Comparison of ENCODE assay signal across 28 cellular contexts in the genomic region with DNA sequence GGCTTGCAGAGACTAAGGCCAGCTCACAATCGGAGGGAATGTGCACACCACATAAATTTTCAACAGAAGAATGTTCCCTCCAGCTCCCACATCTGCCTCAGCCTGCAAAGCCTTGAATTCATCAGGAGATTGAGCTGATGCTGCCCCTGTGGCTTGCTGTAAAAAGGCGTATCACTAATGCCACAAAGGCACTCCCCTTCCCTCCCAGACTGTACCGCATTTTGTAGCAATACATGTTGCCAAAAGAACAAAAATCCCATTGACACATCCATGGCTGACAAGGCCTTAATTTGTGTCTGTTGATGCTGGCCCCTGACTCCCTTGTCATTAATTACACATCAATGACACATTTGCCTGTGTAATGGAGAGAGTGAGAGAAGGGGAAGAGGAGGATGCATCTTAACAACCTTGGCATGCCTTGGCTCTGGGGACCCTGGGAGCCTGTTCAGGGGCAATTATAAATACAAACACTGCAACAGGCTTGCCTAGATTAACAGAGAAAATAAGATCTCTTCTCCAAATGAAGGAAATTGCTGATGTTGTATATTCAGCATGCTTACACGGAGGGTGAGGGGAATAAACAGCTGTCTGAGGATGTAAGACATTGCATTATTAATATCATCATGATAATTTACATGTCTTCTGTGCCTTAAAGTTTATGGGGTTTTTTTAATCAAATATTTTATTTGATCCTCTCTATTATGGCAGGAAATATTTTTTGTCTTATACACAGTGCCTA.
"Had no signal": no experiment of that assay in that cellular context is flagged by ENCODE, and none has a peak within 500 bp of the region (broad histone marks: within the 10 kb centered on the region; RNA-seq: fewer than 3 reads in every experiment).

No MANE protein-coding gene starts in this region.

- H3K27ac ChIP-seq: adrenal gland, cardiac muscle cell, coronary artery, left lung, lower lobe of right lung, pancreas, prostate gland, spleen, suprapubic skin, tibial nerve had no signal

- H3K27ac Mint-ChIP-seq: activated B cell treated with CpG ODN at 0.5 μM for 24 hours; activated CD8-positive, alpha-beta T cell treated with anti-CD3 and anti-CD28 coated beads for 36 hours; activated naive CD4-positive, alpha-beta T cell treated with anti-CD3 and anti-CD28 coated beads, Interleukin-2, amount 50 U/mL, for 24 hours; activated T-helper 2 cell treated with anti-CD3 and anti-CD28 coated beads, Interferon-gamma antibody, Interleukin-2, Interleukin-4, amounts not matched to agents 10 μg/mL and 5 μg/mL and 100 μg/mL, durations not matched to agents 14 hours and 24 hours and 36 hours; effector memory CD8-positive, alpha-beta T cell; natural killer cell treated with Interleukin-12 subunit alpha and Interleukin-12 subunit beta and Interleukin-15 and Interleukin-18, amount 100 ng/mL, for 72 hours; T-cell; T-helper 2 cell treated with Interferon-gamma antibody and Interleukin-4, amounts not matched to agents 5 μg/mL and 100 μg/mL, for 36 hours had no signal

- H3K36me3 Mint-ChIP-seq: activated naive CD4-positive, alpha-beta T cell treated with anti-CD3 and anti-CD28 coated beads, Interleukin-2, amount 50 U/mL, for 24 hours; brain; T-cell had no signal

- H3K36me3 ChIP-seq: adrenal gland, cardiac muscle cell, left lung, lower lobe of right lung, pancreas, prostate gland, spleen, suprapubic skin, tibial nerve had no signal

- FAIRE-seq: endothelial cell of umbilical vein, pancreas had no signal

- H3K4me3 ChIP-seq: adrenal gland, cardiac muscle cell, coronary artery, left lung, lower lobe of right lung, mucosa of descending colon, pancreas, prostate gland, spleen, suprapubic skin, tibial nerve had no signal

- DNase-seq: activated B cell treated with CpG ODN at 0.5 μM for 24 hours; activated CD4-positive, alpha-beta T cell treated with anti-CD3 and anti-CD28 coated beads, Interleukin-2, amount 50 U/mL, for 1 hour; activated CD8-positive, alpha-beta T cell treated with anti-CD3 and anti-CD28 coated beads for 36 hours; activated T-cell treated with anti-CD3 and anti-CD28 coated beads, Interleukin-2, amount 50 U/mL, for 48 hours; adrenal gland; aorta; effector memory CD8-positive, alpha-beta T cell; kidney glomerular epithelial cell; left lung; lower lobe of right lung; mesendoderm; mucosa of descending colon; nucleus accumbens; pancreas; spleen; stimulated activated naive CD4-positive, alpha-beta T cell; T-cell had no signal

- H3K9me3 ChIP-seq: adrenal gland, left lung, lower lobe of right lung, mucosa of descending colon, pancreas, prostate gland, spleen, suprapubic skin, tibial nerve had no signal

- ATAC-seq: activated CD8-positive, alpha-beta T cell treated with anti-CD3 and anti-CD28 coated beads for 36 hours; effector memory CD8-positive, alpha-beta T cell; left lung; lower lobe of right lung; mucosa of descending colon; natural killer cell treated with Interleukin-12 subunit alpha and Interleukin-12 subunit beta and Interleukin-15 and Interleukin-18, amount 100 ng/mL, for 72 hours; pancreas; T-cell had no signal

- H3K4me1 ChIP-seq: adrenal gland, left lung, lower lobe of right lung, pancreas, prostate gland, spleen, suprapubic skin, tibial nerve had no signal

- H3K9me3 Mint-ChIP-seq: activated CD8-positive, alpha-beta T cell treated with anti-CD3 and anti-CD28 coated beads for 36 hours; activated naive CD4-positive, alpha-beta T cell treated with anti-CD3 and anti-CD28 coated beads, Interleukin-2, amount 50 U/mL, for 24 hours; activated T-helper 2 cell treated with anti-CD3 and anti-CD28 coated beads, Interferon-gamma antibody, Interleukin-2, Interleukin-4, amounts not matched to agents 10 μg/mL and 5 μg/mL and 100 μg/mL, durations not matched to agents 14 hours and 24 hours and 36 hours; natural killer cell treated with Interleukin-12 subunit alpha and Interleukin-12 subunit beta and Interleukin-15 and Interleukin-18, amount 100 ng/mL, for 72 hours; T-cell; T-helper 2 cell treated with Interferon-gamma antibody and Interleukin-4, amounts not matched to agents 5 μg/mL and 100 μg/mL, for 36 hours had no signal

- H3K27me3 ChIP-seq: adrenal gland, cardiac muscle cell, left lung, pancreas, spleen, suprapubic skin, tibial nerve had no signal
